Comparison of ENCODE assay signal across 21 cellular contexts in the genomic region with DNA sequence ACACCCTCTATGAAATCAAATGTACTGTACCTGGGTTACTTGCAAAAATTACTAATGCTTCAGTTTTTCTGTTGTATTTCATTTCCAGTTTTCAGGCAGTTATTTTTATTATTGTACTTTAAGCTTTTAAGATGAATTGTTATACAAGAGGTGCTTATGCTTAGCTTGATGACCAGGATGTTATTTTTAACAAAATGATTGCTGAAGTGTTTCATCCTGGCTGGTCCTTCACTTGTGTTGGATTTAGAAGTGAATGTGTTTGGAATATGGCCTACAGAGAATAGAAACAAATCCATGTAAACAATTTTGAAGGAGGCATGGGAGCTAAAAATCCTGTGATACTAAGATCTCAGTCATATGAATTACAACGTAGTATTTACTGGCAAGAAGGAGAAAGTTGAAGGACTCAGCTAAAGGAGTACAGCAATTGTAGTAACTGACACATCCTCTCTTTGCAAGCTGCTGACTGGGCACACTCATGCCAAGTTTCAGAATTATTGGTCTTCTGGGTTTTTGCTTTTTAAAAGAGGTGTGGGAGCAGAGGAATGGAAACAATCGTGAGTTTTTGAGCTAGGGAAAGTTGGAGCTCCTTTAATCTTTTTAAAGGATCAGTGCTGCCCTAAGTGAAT. TPM values are rescaled to one million over a fixed set of nuclear protein-coding genes. Genes with fewer than 3 reads are reported as not detected.
DNase-seq lines count a peak whose midpoint lies in the region; ATAC-seq and TF ChIP-seq lines count a peak whose summit lies in the region.
"Had no signal": no experiment of that assay in that cellular context is flagged by ENCODE, and none has a peak within 500 bp of the region (broad histone marks: within the 10 kb centered on the region; RNA-seq: fewer than 3 reads in every experiment).

No MANE protein-coding gene starts in this region.

- no peaks in the 10 kb centered on the region for H3K9me3 ChIP-seq in heart right ventricle
- H3K9me3 ChIP-seq: left lung, tibial nerve had no signal

- peak overlapping the region; percentile 42; the same call in 1 of the 2 replicates for H3K27ac Mint-ChIP-seq in HFFc6
- peak overlapping the region; percentile 16 for H3K27ac Mint-ChIP-seq in activated naive CD8-positive, alpha-beta T cell treated with anti-CD3 and anti-CD28 coated beads for 36 hours
- H3K27ac Mint-ChIP-seq in stimulated activated naive CD8-positive, alpha-beta T cell treated with anti-CD3 and anti-CD28 coated beads, Interleukin-15, Interleukin-2, amounts not matched to agents 100 ng/mL and 50 ng/mL, for 24 hours = peak overlapping the region; percentile 54
- H3K27ac Mint-ChIP-seq: activated T-helper 1 cell treated with anti-CD3 and anti-CD28 coated beads, Interleukin-12 subunit alpha, Interleukin-12 subunit beta, Interleukin-2, Interleukin-4 antibody, amounts not matched to agents 30 ng/mL and 10 ng/mL and 1 ng/mL, durations not matched to agents 14 hours and 24 hours and 36 hours; H9 had no signal

- H3K4me1 ChIP-seq in heart right ventricle = peaks cover 0 to 13% (median 0%) of the 10 kb centered on the region in 9 donors
- H3K4me1 ChIP-seq: left lung had no signal

- no peaks in the 10 kb centered on the region for H3K9me3 Mint-ChIP-seq in HFFc6
- no peaks in the 10 kb centered on the region for H3K9me3 Mint-ChIP-seq in activated naive CD8-positive, alpha-beta T cell treated with anti-CD3 and anti-CD28 coated beads for 36 hours
- no peaks in the 10 kb centered on the region for H3K9me3 Mint-ChIP-seq in stimulated activated naive CD8-positive, alpha-beta T cell treated with anti-CD3 and anti-CD28 coated beads, Interleukin-15, Interleukin-2, amounts not matched to agents 100 ng/mL and 50 ng/mL, for 24 hours
- H3K9me3 Mint-ChIP-seq: activated T-helper 1 cell treated with anti-CD3 and anti-CD28 coated beads, Interleukin-12 subunit alpha, Interleukin-12 subunit beta, Interleukin-2, Interleukin-4 antibody, amounts not matched to agents 30 ng/mL and 10 ng/mL and 1 ng/mL, durations not matched to agents 14 hours and 24 hours and 36 hours; immature natural killer cell had no signal

- H3K27me3 ChIP-seq in heart right ventricle = no peaks in the 10 kb centered on the region
- H3K27me3 ChIP-seq: left lung, tibial nerve had no signal

- intact Hi-C loops in heart right ventricle (cut with DNase I) = no loop called here
- intact Hi-C loops in cardiac septum (cut with DNase I) = no loop called here

- H3K36me3 ChIP-seq in heart right ventricle = peaks cover 0 to 17% (median 0%) of the 10 kb centered on the region in 9 donors
- H3K36me3 ChIP-seq: tibial nerve had no signal

- 45 to 46% methylated on average over 2 of the region's 2 CpGs for whole genome bisulfite sequencing in heart right ventricle, 2 donors

- H3K4me3 Mint-ChIP-seq in HFFc6 = no peak overlapping the region
- H3K4me3 Mint-ChIP-seq in activated naive CD8-positive, alpha-beta T cell treated with anti-CD3 and anti-CD28 coated beads for 36 hours = no peak overlapping the region
- no peak overlapping the region for H3K4me3 Mint-ChIP-seq in stimulated activated naive CD8-positive, alpha-beta T cell treated with anti-CD3 and anti-CD28 coated beads, Interleukin-15, Interleukin-2, amounts not matched to agents 100 ng/mL and 50 ng/mL, for 24 hours
- H3K4me3 Mint-ChIP-seq: activated T-helper 1 cell treated with anti-CD3 and anti-CD28 coated beads, Interleukin-12 subunit alpha, Interleukin-12 subunit beta, Interleukin-2, Interleukin-4 antibody, amounts not matched to agents 30 ng/mL and 10 ng/mL and 1 ng/mL, durations not matched to agents 14 hours and 24 hours and 36 hours; H9; immature natural killer cell had no signal

- no peak overlapping the region for H3K4me3 ChIP-seq in heart right ventricle
- H3K4me3 ChIP-seq: left lung, tibial nerve had no signal

- TF ChIP-seq CTCF in heart right ventricle (IDR thresholded peaks at IDR 0.05) (no peak), HFFc6 (IDR thresholded peaks at IDR 0.05) (no peak)

- no peaks in the 10 kb centered on the region for H3K27me3 Mint-ChIP-seq in HFFc6 (ENCODE audit: insufficient read depth)
- H3K27me3 Mint-ChIP-seq in activated naive CD8-positive, alpha-beta T cell treated with anti-CD3 and anti-CD28 coated beads for 36 hours = no peaks in the 10 kb centered on the region
- H3K27me3 Mint-ChIP-seq in stimulated activated naive CD8-positive, alpha-beta T cell treated with anti-CD3 and anti-CD28 coated beads, Interleukin-15, Interleukin-2, amounts not matched to agents 100 ng/mL and 50 ng/mL, for 24 hours = no peaks in the 10 kb centered on the region

- DNase-seq in heart right ventricle (no peak), cardiac septum (ENCODE audit: low spot score) (no peak), HFFc6 (no peak), NCI-H1048 (lab: John Stamatoyannopoulos, UW) (no peak)
- DNase-seq in activated naive CD8-positive, alpha-beta T cell treated with anti-CD3 and anti-CD28 coated beads for 36 hours = no peak
- DNase-seq: activated CD4-positive, alpha-beta T cell treated with anti-CD3 and anti-CD28 coated beads, Interleukin-2, amount 50 U/mL, for 4 hours; AML-193; COR-L47; dermis blood vessel endothelial cell; H9; immature natural killer cell; left lung; NCI-H1436; NCI-H2171; NCI-H69; SHP77 treated with DMSO at 0.1 percent for 48 hours; stimulated activated naive CD4-positive, alpha-beta T cell had no signal

- H3K4me1 Mint-ChIP-seq in HFFc6 (ENCODE audit: low read depth) = peaks cover 6% of the 10 kb centered on the region; the same call in 1 of the 2 replicates
- peaks cover 2% of the 10 kb centered on the region for H3K4me1 Mint-ChIP-seq in activated naive CD8-positive, alpha-beta T cell treated with anti-CD3 and anti-CD28 coated beads for 36 hours
- peaks cover 10% of the 10 kb centered on the region for H3K4me1 Mint-ChIP-seq in stimulated activated naive CD8-positive, alpha-beta T cell treated with anti-CD3 and anti-CD28 coated beads, Interleukin-15, Interleukin-2, amounts not matched to agents 100 ng/mL and 50 ng/mL, for 24 hours (ENCODE audit: low read depth)
- H3K4me1 Mint-ChIP-seq: H9, immature natural killer cell had no signal

- no peaks in the 10 kb centered on the region for H3K36me3 Mint-ChIP-seq in HFFc6 (ENCODE audit: low read depth)
- H3K36me3 Mint-ChIP-seq in activated naive CD8-positive, alpha-beta T cell treated with anti-CD3 and anti-CD28 coated beads for 36 hours = no peaks in the 10 kb centered on the region
- peaks cover 2% of the 10 kb centered on the region for H3K36me3 Mint-ChIP-seq in stimulated activated naive CD8-positive, alpha-beta T cell treated with anti-CD3 and anti-CD28 coated beads, Interleukin-15, Interleukin-2, amounts not matched to agents 100 ng/mL and 50 ng/mL, for 24 hours (ENCODE audit: low read depth)

- peak overlapping the region in 6 of 10 donors; percentile 25 to 74 (median 57) for H3K27ac ChIP-seq in heart right ventricle
- H3K27ac ChIP-seq: left lung, tibial nerve had no signal

- ATAC-seq in heart right ventricle (peak in 4 of 8 donors; percentile 65 to 82 (median 72)), HG03159 (IDR thresholded peaks at IDR 0.05; ENCODE audit: unreplicated experiment) (no peak)
- ATAC-seq: left lung had no signal

RNA-seq across cellular contexts. Expression of a gene that starts 9.2 kb away (rescaled TPM):
- total RNA-seq in heart right ventricle = 10 to 100 TPM; 64.6 to 77.7 (median 67.8) TPM
- 10 to 100 TPM; 51.7 to 64.3 TPM for polyA plus RNA-seq in heart right ventricle
- total RNA-seq in cardiac septum = 59.4 TPM
- total RNA-seq in HFFc6 (2021; fragmentation: NEBNext Ultra II Directional; extraction: Animal tissue kit (Norgen Biotek cat#: 25700)) = 10 to 100 TPM; 83.5 to 99.4 (median 94.4) TPM
- 10 to 100 TPM; 54.7 to 60.3 TPM for total RNA-seq in activated naive CD8-positive, alpha-beta T cell treated with anti-CD3 and anti-CD28 coated beads for 36 hours

RNA-seq across cellular contexts. Expression of a gene that starts 18.3 kb away (rescaled TPM):
- total RNA-seq in heart right ventricle = 10 to 100 TPM; 12.1 to 24.0 (median 19.8) TPM
- 10 to 100 TPM in 1 of 2 donors, 1 to 10 TPM in 1; 2.7 to 14.6 TPM for polyA plus RNA-seq in heart right ventricle
- 17.8 TPM for total RNA-seq in cardiac septum
- total RNA-seq in HFFc6 (2021; fragmentation: NEBNext Ultra II Directional; extraction: Animal tissue kit (Norgen Biotek cat#: 25700)) = 10 to 100 TPM; 23.2 to 28.8 (median 24.4) TPM
- total RNA-seq in activated naive CD8-positive, alpha-beta T cell treated with anti-CD3 and anti-CD28 coated beads for 36 hours = 10 to 100 TPM; 23.5 to 27.4 TPM

RNA-seq across cellular contexts. Expression of a gene that starts 22.7 kb away (rescaled TPM):
- total RNA-seq in heart right ventricle (1 to 10 TPM; 4.2 to 5.9 (median 4.6) TPM), cardiac septum (5.3 TPM)
- 1 to 10 TPM; 2.8 to 6.9 TPM for polyA plus RNA-seq in heart right ventricle
- total RNA-seq in HFFc6 (2021; fragmentation: NEBNext Ultra II Directional; extraction: Animal tissue kit (Norgen Biotek cat#: 25700)) = 10 to 100 TPM in 1 of 6 experiments, 1 to 10 TPM in 5; 7.5 to 10.6 (median 8.9) TPM
- total RNA-seq in activated naive CD8-positive, alpha-beta T cell treated with anti-CD3 and anti-CD28 coated beads for 36 hours = 10 to 100 TPM; 29.8 to 30.9 TPM
